ENCODE assay signal across 13 cellular contexts in genomic region chr6:132114201-132114860, GRCh38.
DNase-seq lines count a peak whose midpoint lies in the region; ATAC-seq, FAIRE-seq and TF ChIP-seq lines count a peak whose summit lies in the region.
"Had no signal": no experiment of that assay in that cellular context is flagged by ENCODE, and none has a peak within 500 bp of the region (broad histone marks: within the 10 kb centered on the region; RNA-seq: fewer than 3 reads in every experiment).

No MANE protein-coding gene starts in this region.

- no peak overlapping the region for H3K4me2 ChIP-seq in smooth muscle cell
- H3K4me2 ChIP-seq: BLaER1 treated with 17β-estradiol and CSF1 and Interleukin-3, amounts not matched to agents 10 nM and 100 nM had no signal

- DNase-seq in Daoy (ENCODE audit: low read depth) (peak; percentile 75), RPMI7951 (ENCODE audit: low read depth) (peak; percentile 89), epithelial cell of esophagus (ENCODE audit: low read depth) (peak; percentile 23), smooth muscle cell (lab: John Stamatoyannopoulos, UW; ENCODE audit: unreplicated experiment) (no peak), small intestine (no peak), heart right ventricle (no peak), ACHN (no peak)
- DNase-seq: H7, NCI-H146, NCI-H345, NCI-H526 treated with DMSO at 0.1 percent for 48 hours had no signal

- H3K27ac ChIP-seq in smooth muscle cell (ENCODE audit: low read depth) (peak overlapping the region; percentile 52), small intestine (ENCODE audit: low read depth in 1 of 2, low read length in 1 of 2) (peak overlapping the region in 1 of 2 donors; percentile 58), heart right ventricle (no peak overlapping the region)
- H3K27ac ChIP-seq: BLaER1 treated with 17β-estradiol and CSF1 and Interleukin-3, amounts not matched to agents 10 nM and 100 nM had no signal

- H3K79me2 ChIP-seq in smooth muscle cell (ENCODE audit: low read depth), result no peaks in the 10 kb centered on the region

- no peaks in the 10 kb centered on the region for H4K20me1 ChIP-seq in smooth muscle cell (ENCODE audit: low read depth)
- H4K20me1 ChIP-seq: BLaER1 treated with 17β-estradiol and CSF1 and Interleukin-3, amounts not matched to agents 10 nM and 100 nM had no signal

- H3K4me3 ChIP-seq in epithelial cell of esophagus (ENCODE audit: low read length), result no peak overlapping the region
- H3K4me3 ChIP-seq in smooth muscle cell, result no peak overlapping the region
- no peak overlapping the region for H3K4me3 ChIP-seq in small intestine (ENCODE audit: low read depth in 1 of 2, low read length in 2 of 2)
- no peak overlapping the region for H3K4me3 ChIP-seq in heart right ventricle
- H3K4me3 ChIP-seq: BLaER1 treated with 17β-estradiol and CSF1 and Interleukin-3, amounts not matched to agents 10 nM and 100 nM had no signal

- no peaks in the 10 kb centered on the region for H3F3A ChIP-seq in smooth muscle cell (ENCODE audit: low read depth)

- in situ Hi-C loops in ACHN (cut with HindIII; ENCODE audit: low pct_ligation_motif_present, low pct_unique_long_range_greater_than_20kb, low sequenced_read_pairs), result no loop called here

- H3K9me3 ChIP-seq in smooth muscle cell (replicated peaks; ENCODE audit: low read depth), result peaks cover 7% of the 10 kb centered on the region
- no peaks in the 10 kb centered on the region for H3K9me3 ChIP-seq in small intestine (ENCODE audit: control insufficient read depth, low read depth)
- H3K9me3 ChIP-seq in heart right ventricle, result peaks cover 0 to 18% (median 7%) of the 10 kb centered on the region in 11 donors

- no peak overlapping the region for H2AFZ ChIP-seq in smooth muscle cell (ENCODE audit: low read depth)

- H3K4me1 ChIP-seq in smooth muscle cell (ENCODE audit: low read depth), result peaks cover 3% of the 10 kb centered on the region
- H3K4me1 ChIP-seq in small intestine (ENCODE audit: control insufficient read depth in 2 of 2, insufficient read depth in 1 of 2, low read depth in 1 of 2, low read length in 1 of 2), result no peaks in the 10 kb centered on the region
- peaks cover 0 to 4% (median 0%) of the 10 kb centered on the region in 9 donors for H3K4me1 ChIP-seq in heart right ventricle

- ATAC-seq in GM21717 (IDR thresholded peaks at IDR 0.05; ENCODE audit: unreplicated experiment) (no peak), heart right ventricle (no peak)

- H3K27me3 ChIP-seq in smooth muscle cell (ENCODE audit: low read depth) (no peaks in the 10 kb centered on the region), small intestine (ENCODE audit: control insufficient read depth in 2 of 2, insufficient read depth in 2 of 2, low read length in 2 of 2) (no peaks in the 10 kb centered on the region), heart right ventricle (no peaks in the 10 kb centered on the region)
- H3K27me3 ChIP-seq: BLaER1 treated with 17β-estradiol and CSF1 and Interleukin-3, amounts not matched to agents 10 nM and 100 nM had no signal

- WGBS in smooth muscle cell (ENCODE audit: low lambda C conversion rate), result 80% methylated on average over 8 of the region's 8 CpGs
- 83 to 88% (median 87%) methylated on average over 8 of the region's 8 CpGs for WGBS in small intestine, 3 donors
- 93% methylated on average over 8 of the region's 8 CpGs for WGBS in heart right ventricle, 2 donors

- H3K36me3 ChIP-seq in smooth muscle cell (ENCODE audit: low read depth) (no peaks in the 10 kb centered on the region), small intestine (ENCODE audit: control insufficient read depth in 2 of 2, insufficient read depth in 2 of 2, low read length in 2 of 2) (no peaks in the 10 kb centered on the region), heart right ventricle (no peaks in the 10 kb centered on the region)

- intact Hi-C loops in heart right ventricle (cut with DNase I), result no loop called here

- H3K9ac ChIP-seq in smooth muscle cell (ENCODE audit: low read depth), result no peak overlapping the region
- H3K9ac ChIP-seq: BLaER1 treated with 17β-estradiol and CSF1 and Interleukin-3, amounts not matched to agents 10 nM and 100 nM had no signal

- TF ChIP-seq CTCF in epithelial cell of esophagus (IDR thresholded peaks at IDR 0.05; ENCODE audit: insufficient read depth, low read depth, low read length, missing control alignments) (no peak), smooth muscle cell (IDR thresholded peaks at IDR 0.05; ENCODE audit: borderline replicate concordance, insufficient read depth, poor library complexity, severe bottlenecking) (no peak), heart right ventricle (IDR thresholded peaks at IDR 0.05) (no peak)

- no peak for FAIRE-seq in small intestine (lab: Jason Lieb, UNC)

Comparison
In these comparisons a context has a peak if more than half of its experiments do, and no peak if none do; other contexts are left out.
1. DNase-seq: peak in Daoy (single experiment), RPMI7951 (single experiment) and epithelial cell of esophagus (single experiment); none in smooth muscle cell (single experiment), small intestine (single experiment), heart right ventricle (0 of 2) and ACHN (single experiment).